Comparison of ENCODE assay signal across 15 cellular contexts in the genomic region with DNA sequence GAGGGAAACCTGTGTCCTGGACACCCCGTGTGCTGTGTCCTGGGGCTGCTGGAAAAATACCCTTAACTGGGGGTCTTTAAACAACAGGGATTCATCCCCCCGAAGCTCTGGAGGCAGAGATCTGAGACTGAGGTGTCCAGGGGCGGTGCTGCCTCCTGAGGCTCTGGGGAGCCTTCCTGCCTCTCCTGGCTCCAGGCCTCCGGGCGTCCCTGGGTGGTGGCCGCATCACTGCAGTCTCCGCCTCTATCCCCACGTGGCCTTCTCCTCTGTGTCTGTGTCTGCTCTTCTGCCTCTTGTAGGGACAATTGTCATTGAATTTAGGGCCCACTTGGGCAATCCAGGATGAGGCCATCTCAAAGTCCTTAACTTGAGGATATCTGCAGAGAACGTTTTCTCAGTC.
A peak's percentile ranks its signal among the peaks of the same experiment; 100 is the strongest.
DNase-seq lines count a peak whose midpoint lies in the region; ATAC-seq, FAIRE-seq and TF ChIP-seq lines count a peak whose summit lies in the region.
"Had no signal": no experiment of that assay in that cellular context is flagged by ENCODE, and none has a peak within 500 bp of the region (broad histone marks: within the 10 kb centered on the region; RNA-seq: fewer than 3 reads in every experiment).

No MANE protein-coding gene starts in this region.

- ATAC-seq in WTC11, result no peak
- ATAC-seq: GM12878 had no signal

- H3K4me3 ChIP-seq in HUES6 (ENCODE audit: low read depth, low read length) (no peak overlapping the region), mesodermal cell (ENCODE audit: extremely low read depth, insufficient read depth, low read length, poor library complexity, severe bottlenecking) (no peak overlapping the region)
- H3K4me3 ChIP-seq: A549; BLaER1 treated with 17β-estradiol and CSF1 and Interleukin-3, amounts not matched to agents 10 nM and 100 nM; GM12878; GM23248 had no signal

- H3K27me3 Mint-ChIP-seq in WTC11 (ENCODE audit: low read depth), result peaks cover 9% of the 10 kb centered on the region
- H3K27me3 Mint-ChIP-seq: CD4-positive, CD25-positive, alpha-beta regulatory T cell had no signal

- H3K9me3 ChIP-seq in HUES6 (ENCODE audit: control insufficient read depth, insufficient read depth, low read depth, low read length), result no peaks in the 10 kb centered on the region
- no peaks in the 10 kb centered on the region for H3K9me3 ChIP-seq in mesodermal cell (ENCODE audit: control insufficient read depth, low read length)
- H3K9me3 ChIP-seq: A549; BLaER1 treated with 17β-estradiol and CSF1 and Interleukin-3, amounts not matched to agents 10 nM and 100 nM had no signal

- H3K36me3 Mint-ChIP-seq in WTC11, result no peaks in the 10 kb centered on the region
- H3K36me3 Mint-ChIP-seq: CD4-positive, CD25-positive, alpha-beta regulatory T cell had no signal

- POLR2A ChIA-PET in WTC11 (lab: Charles Lee), result no interaction called here

- no peak for FAIRE-seq in D721Med (lab: Jason Lieb, UNC)
- FAIRE-seq: A549, GM12878, GM18507 had no signal

- peak overlapping the region; percentile 12; the same call in 1 of the 2 replicates for H3K27ac Mint-ChIP-seq in WTC11

- WGBS in mesodermal cell (ENCODE audit: insufficient coverage in 2 of 2), 2 experiments, result 85 to 87% methylated on average over 9 of the region's 9 CpGs

- H3K27ac ChIP-seq in HUES6 (ENCODE audit: low read depth, low read length), result 0 out of 2 replicates have a peak overlapping the region, but pooled peaks have one; percentile 15
- H3K27ac ChIP-seq in mesodermal cell (ENCODE audit: low read depth, low read length, severe bottlenecking), result peak overlapping the region; percentile 53
- H3K27ac ChIP-seq: A549; BLaER1 treated with 17β-estradiol and CSF1 and Interleukin-3, amounts not matched to agents 10 nM and 100 nM; GM23248 had no signal

- no peaks in the 10 kb centered on the region for H3K9me3 Mint-ChIP-seq in WTC11
- H3K9me3 Mint-ChIP-seq: CD4-positive, CD25-positive, alpha-beta regulatory T cell had no signal

- TF ChIP-seq CTCF in WTC11 (IDR thresholded peaks at IDR 0.05), result no peak
- no peak for TF ChIP-seq CTCF in D721Med (IDR thresholded peaks at IDR 0.05; ENCODE audit: insufficient read depth, missing control alignments)

- no peaks in the 10 kb centered on the region for H3K27me3 ChIP-seq in HUES6 (ENCODE audit: control insufficient read depth, insufficient read depth, low read length)
- H3K27me3 ChIP-seq: BLaER1 treated with 17β-estradiol and CSF1 and Interleukin-3, amounts not matched to agents 10 nM and 100 nM had no signal

- peaks cover 13% of the 10 kb centered on the region for H3K4me1 ChIP-seq in HUES6 (ENCODE audit: control insufficient read depth, insufficient read depth, low read length)
- H3K4me1 ChIP-seq in mesodermal cell (ENCODE audit: control insufficient read depth, insufficient read depth, low read length, poor library complexity, severe bottlenecking), result peaks cover 5% of the 10 kb centered on the region
- H3K4me1 ChIP-seq: A549 had no signal

- H3K4me1 Mint-ChIP-seq in WTC11, result peaks cover 14% of the 10 kb centered on the region
- H3K4me1 Mint-ChIP-seq: CD4-positive, CD25-positive, alpha-beta regulatory T cell had no signal

- H3K9ac ChIP-seq in HUES6 (ENCODE audit: low read length), result no peak overlapping the region
- H3K9ac ChIP-seq: BLaER1 treated with 17β-estradiol and CSF1 and Interleukin-3, amounts not matched to agents 10 nM and 100 nM; GM23248 had no signal

- no peak overlapping the region for H3K4me3 Mint-ChIP-seq in WTC11
- H3K4me3 Mint-ChIP-seq: CD4-positive, CD25-positive, alpha-beta regulatory T cell had no signal

- DNase-seq in WTC11 (ENCODE audit: low spot score), result no peak
- peak; percentile 17 for DNase-seq in ureter (ENCODE audit: low spot score)
- no peak for DNase-seq in NCI-H748 (lab: John Stamatoyannopoulos, UW; ENCODE audit: unreplicated experiment)
- no peak for DNase-seq in D721Med (ENCODE audit: insufficient read length, low spot score)
- DNase-seq: AML-193; CD4-positive, CD25-positive, alpha-beta regulatory T cell; DMS 273 treated with DMSO at 0.1 percent for 48 hours; GM23248; H7 had no signal

- no peaks in the 10 kb centered on the region for H3K36me3 ChIP-seq in HUES6 (ENCODE audit: control insufficient read depth, insufficient read depth, low read length)
- no peaks in the 10 kb centered on the region for H3K36me3 ChIP-seq in mesodermal cell (ENCODE audit: control insufficient read depth, insufficient read depth, low read length)
- H3K36me3 ChIP-seq: BLaER1 treated with 17β-estradiol and CSF1 and Interleukin-3, amounts not matched to agents 10 nM and 100 nM had no signal

- CTCF ChIA-PET in WTC11 (lab: Charles Lee), result interaction anchor here (1.1 kb wide), 1 partner anchor 96 kb away, joined by 3 read pairs; no protein-coding TSS in a partner anchor

TF ChIP-seq in WTC11, 78 proteins besides CTCF, POLR2A, EP300 and RAD21 (continues in another document):
- TF ChIP-seq TEAD4 (CRISPR knock-in tag; IDR thresholded peaks at IDR 0.05) (no peak), OVOL2 (CRISPR knock-in tag; IDR thresholded peaks at IDR 0.05; ENCODE audit: borderline replicate concordance) (no peak), ZNF232 (CRISPR knock-in tag; IDR thresholded peaks at IDR 0.05) (no peak), GRHL2 (CRISPR knock-in tag; IDR thresholded peaks at IDR 0.05; ENCODE audit: insufficient replicate concordance, severe bottlenecking) (no peak), PRRX2 (CRISPR knock-in tag; IDR thresholded peaks at IDR 0.05) (no peak)
- TF ChIP-seq, protein P1, sequence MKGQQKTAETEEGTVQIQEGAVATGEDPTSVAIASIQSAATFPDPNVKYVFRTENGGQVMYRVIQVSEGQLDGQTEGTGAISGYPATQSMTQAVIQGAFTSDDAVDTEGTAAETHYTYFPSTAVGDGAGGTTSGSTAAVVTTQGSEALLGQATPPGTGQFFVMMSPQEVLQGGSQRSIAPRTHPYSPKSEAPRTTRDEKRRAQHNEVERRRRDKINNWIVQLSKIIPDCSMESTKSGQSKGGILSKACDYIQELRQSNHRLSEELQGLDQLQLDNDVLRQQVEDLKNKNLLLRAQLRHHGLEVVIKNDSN (CRISPR knock-in tag; IDR thresholded peaks at IDR 0.05), result no peak
- TF ChIP-seq, protein P2, sequence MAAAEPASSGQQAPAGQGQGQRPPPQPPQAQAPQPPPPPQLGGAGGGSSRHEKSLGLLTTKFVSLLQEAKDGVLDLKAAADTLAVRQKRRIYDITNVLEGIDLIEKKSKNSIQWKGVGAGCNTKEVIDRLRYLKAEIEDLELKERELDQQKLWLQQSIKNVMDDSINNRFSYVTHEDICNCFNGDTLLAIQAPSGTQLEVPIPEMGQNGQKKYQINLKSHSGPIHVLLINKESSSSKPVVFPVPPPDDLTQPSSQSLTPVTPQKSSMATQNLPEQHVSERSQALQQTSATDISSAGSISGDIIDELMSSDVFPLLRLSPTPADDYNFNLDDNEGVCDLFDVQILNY (CRISPR knock-in tag; IDR thresholded peaks at IDR 0.05), result no peak
- TF ChIP-seq, protein P3, sequence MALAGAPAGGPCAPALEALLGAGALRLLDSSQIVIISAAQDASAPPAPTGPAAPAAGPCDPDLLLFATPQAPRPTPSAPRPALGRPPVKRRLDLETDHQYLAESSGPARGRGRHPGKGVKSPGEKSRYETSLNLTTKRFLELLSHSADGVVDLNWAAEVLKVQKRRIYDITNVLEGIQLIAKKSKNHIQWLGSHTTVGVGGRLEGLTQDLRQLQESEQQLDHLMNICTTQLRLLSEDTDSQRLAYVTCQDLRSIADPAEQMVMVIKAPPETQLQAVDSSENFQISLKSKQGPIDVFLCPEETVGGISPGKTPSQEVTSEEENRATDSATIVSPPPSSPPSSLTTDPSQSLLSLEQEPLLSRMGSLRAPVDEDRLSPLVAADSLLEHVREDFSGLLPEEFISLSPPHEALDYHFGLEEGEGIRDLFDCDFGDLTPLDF (CRISPR knock-in tag; IDR thresholded peaks at IDR 0.05), result no peak
- TF ChIP-seq, protein P4, sequence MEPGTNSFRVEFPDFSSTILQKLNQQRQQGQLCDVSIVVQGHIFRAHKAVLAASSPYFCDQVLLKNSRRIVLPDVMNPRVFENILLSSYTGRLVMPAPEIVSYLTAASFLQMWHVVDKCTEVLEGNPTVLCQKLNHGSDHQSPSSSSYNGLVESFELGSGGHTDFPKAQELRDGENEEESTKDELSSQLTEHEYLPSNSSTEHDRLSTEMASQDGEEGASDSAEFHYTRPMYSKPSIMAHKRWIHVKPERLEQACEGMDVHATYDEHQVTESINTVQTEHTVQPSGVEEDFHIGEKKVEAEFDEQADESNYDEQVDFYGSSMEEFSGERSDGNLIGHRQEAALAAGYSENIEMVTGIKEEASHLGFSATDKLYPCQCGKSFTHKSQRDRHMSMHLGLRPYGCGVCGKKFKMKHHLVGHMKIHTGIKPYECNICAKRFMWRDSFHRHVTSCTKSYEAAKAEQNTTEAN (CRISPR knock-in tag; IDR thresholded peaks at IDR 0.05), result no peak
- TF ChIP-seq, protein P5, sequence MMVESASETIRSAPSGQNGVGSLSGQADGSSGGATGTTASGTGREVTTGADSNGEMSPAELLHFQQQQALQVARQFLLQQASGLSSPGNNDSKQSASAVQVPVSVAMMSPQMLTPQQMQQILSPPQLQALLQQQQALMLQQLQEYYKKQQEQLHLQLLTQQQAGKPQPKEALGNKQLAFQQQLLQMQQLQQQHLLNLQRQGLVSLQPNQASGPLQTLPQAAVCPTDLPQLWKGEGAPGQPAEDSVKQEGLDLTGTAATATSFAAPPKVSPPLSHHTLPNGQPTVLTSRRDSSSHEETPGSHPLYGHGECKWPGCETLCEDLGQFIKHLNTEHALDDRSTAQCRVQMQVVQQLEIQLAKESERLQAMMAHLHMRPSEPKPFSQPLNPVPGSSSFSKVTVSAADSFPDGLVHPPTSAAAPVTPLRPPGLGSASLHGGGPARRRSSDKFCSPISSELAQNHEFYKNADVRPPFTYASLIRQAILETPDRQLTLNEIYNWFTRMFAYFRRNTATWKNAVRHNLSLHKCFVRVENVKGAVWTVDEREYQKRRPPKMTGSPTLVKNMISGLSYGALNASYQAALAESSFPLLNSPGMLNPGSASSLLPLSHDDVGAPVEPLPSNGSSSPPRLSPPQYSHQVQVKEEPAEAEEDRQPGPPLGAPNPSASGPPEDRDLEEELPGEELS (CRISPR knock-in tag; IDR thresholded peaks at IDR 0.05), result no peak
- TF ChIP-seq, protein P6, sequence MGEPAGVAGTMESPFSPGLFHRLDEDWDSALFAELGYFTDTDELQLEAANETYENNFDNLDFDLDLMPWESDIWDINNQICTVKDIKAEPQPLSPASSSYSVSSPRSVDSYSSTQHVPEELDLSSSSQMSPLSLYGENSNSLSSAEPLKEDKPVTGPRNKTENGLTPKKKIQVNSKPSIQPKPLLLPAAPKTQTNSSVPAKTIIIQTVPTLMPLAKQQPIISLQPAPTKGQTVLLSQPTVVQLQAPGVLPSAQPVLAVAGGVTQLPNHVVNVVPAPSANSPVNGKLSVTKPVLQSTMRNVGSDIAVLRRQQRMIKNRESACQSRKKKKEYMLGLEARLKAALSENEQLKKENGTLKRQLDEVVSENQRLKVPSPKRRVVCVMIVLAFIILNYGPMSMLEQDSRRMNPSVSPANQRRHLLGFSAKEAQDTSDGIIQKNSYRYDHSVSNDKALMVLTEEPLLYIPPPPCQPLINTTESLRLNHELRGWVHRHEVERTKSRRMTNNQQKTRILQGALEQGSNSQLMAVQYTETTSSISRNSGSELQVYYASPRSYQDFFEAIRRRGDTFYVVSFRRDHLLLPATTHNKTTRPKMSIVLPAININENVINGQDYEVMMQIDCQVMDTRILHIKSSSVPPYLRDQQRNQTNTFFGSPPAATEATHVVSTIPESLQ (CRISPR knock-in tag; IDR thresholded peaks at IDR 0.05), result no peak
